Comparison of ENCODE assay signal across 31 cellular contexts in genomic region chr9:93902051-93902779, GRCh38. TPM values are rescaled to one million over a fixed set of nuclear protein-coding genes. Genes with fewer than 3 reads are reported as not detected.
A peak's percentile ranks its signal among the peaks of the same experiment; 100 is the strongest.
DNase-seq lines count a peak whose midpoint lies in the region; ATAC-seq, FAIRE-seq and TF ChIP-seq lines count a peak whose summit lies in the region.
"Had no signal": no experiment of that assay in that cellular context is flagged by ENCODE, and none has a peak within 500 bp of the region (broad histone marks: within the 10 kb centered on the region; RNA-seq: fewer than 3 reads in every experiment).

No MANE protein-coding gene starts in this region.

- no peak for FAIRE-seq in GM19239 (lab: Jason Lieb, UNC)
- FAIRE-seq: D721Med, endometrium, H54, kidney, small intestine had no signal

- peaks cover 9% of the 10 kb centered on the region for H3K9me3 Mint-ChIP-seq in WTC11
- peaks cover 5% of the 10 kb centered on the region for H3K9me3 Mint-ChIP-seq in type B pancreatic cell
- H3K9me3 Mint-ChIP-seq: CD4-positive, alpha-beta memory T cell; dendritic cell treated with granulocyte-macrophage colony-stimulating factor and Interleukin-4, amounts not matched to agents 40 ng/mL and 50 ng/mL, for 4 days had no signal

- no peaks in the 10 kb centered on the region for H3K79me2 ChIP-seq in osteoblast (ENCODE audit: insufficient read depth, low read length)

- CTCF ChIA-PET in WTC11 (lab: Charles Lee), result no interaction called here

- no peak for ATAC-seq in WTC11
- ATAC-seq: activated CD8-positive, alpha-beta T cell treated with anti-CD3 and anti-CD28 coated beads, Interleukin-2, amount 10 ng/mL, durations not matched to agents 7 days and 5 days; heart left ventricle had no signal

- no peak for TF ChIP-seq CTCF in WTC11 (IDR thresholded peaks at IDR 0.05)
- TF ChIP-seq CTCF in osteoblast (IDR thresholded peaks at IDR 0.05; ENCODE audit: extremely low read depth, low read depth, low read length), result no peak
- no peak for TF ChIP-seq CTCF in type B pancreatic cell (conservative IDR thresholded peaks at IDR 0.05)

- no peak overlapping the region for H3K4me3 ChIP-seq in osteoblast (ENCODE audit: insufficient read depth, low read length)
- H3K4me3 ChIP-seq: heart left ventricle, SK-N-MC, uterus had no signal

- POLR2A ChIA-PET in WTC11 (lab: Charles Lee), result no interaction called here

- H3K36me3 Mint-ChIP-seq in WTC11 (peaks cover 3% of the 10 kb centered on the region; the same call in 1 of the 2 replicates), type B pancreatic cell (no peaks in the 10 kb centered on the region)
- H3K36me3 Mint-ChIP-seq: CD4-positive, alpha-beta memory T cell had no signal

- no peak overlapping the region for H2AFZ ChIP-seq in osteoblast (ENCODE audit: low read length)

- no peak overlapping the region for H3K4me2 ChIP-seq in osteoblast (ENCODE audit: insufficient read depth, low read length)

- H3K27ac Mint-ChIP-seq in WTC11 (no peak overlapping the region), type B pancreatic cell (no peak overlapping the region)
- H3K27ac Mint-ChIP-seq: activated CD8-positive, alpha-beta T cell treated with anti-CD3 and anti-CD28 coated beads, Interleukin-2, amount 10 ng/mL, durations not matched to agents 7 days and 5 days; CD4-positive, alpha-beta memory T cell; dendritic cell treated with granulocyte-macrophage colony-stimulating factor and Interleukin-4, amounts not matched to agents 40 ng/mL and 50 ng/mL, for 4 days had no signal

- H3K4me1 Mint-ChIP-seq in WTC11, result no peaks in the 10 kb centered on the region
- peaks cover 15% of the 10 kb centered on the region for H3K4me1 Mint-ChIP-seq in type B pancreatic cell (ENCODE audit: unreplicated experiment)

- H3K27me3 Mint-ChIP-seq in WTC11 (ENCODE audit: low read depth), result no peaks in the 10 kb centered on the region
- H3K27me3 Mint-ChIP-seq in type B pancreatic cell, result peaks cover 14% of the 10 kb centered on the region

- peak; percentile 36 for DNase-seq in activated effector memory CD4-positive, alpha-beta T cell treated with anti-CD3 and anti-CD28 coated beads, Interleukin-2, amount 50 U/mL, for 16 hours
- DNase-seq in activated effector memory CD4-positive, alpha-beta T cell treated with Interleukin-2 at 50 U/mL for 16 hours, result no peak
- DNase-seq in WTC11 (ENCODE audit: low spot score) (peak; percentile 5), osteoblast (ENCODE audit: insufficient read length, low spot score, missing footprints) (peak; percentile 78), type B pancreatic cell (ENCODE audit: extremely low spot score, unreplicated experiment) (peak; percentile 50), T-helper 1 cell (no peak), GM19239 (ENCODE audit: insufficient read length, low spot score) (no peak)
- no peak for DNase-seq in effector CD8-positive, alpha-beta T cell (lab: John Stamatoyannopoulos, UW)
- DNase-seq: activated CD8-positive, alpha-beta T cell treated with anti-CD3 and anti-CD28 coated beads, Interleukin-2, amount 10 ng/mL, durations not matched to agents 7 days and 5 days; activated naive CD4-positive, alpha-beta T cell; activated T-cell treated with anti-CD3 and anti-CD28 coated beads, Interleukin-2, amount 50 U/mL, for 1 hour; AML-193; CD4-positive, alpha-beta memory T cell; central memory CD4-positive, alpha-beta T cell; foreskin melanocyte; kidney; NCI-H2107; NCI-H446; small intestine; stimulated activated naive CD4-positive, alpha-beta T cell had no signal

- H3K36me3 ChIP-seq in osteoblast (ENCODE audit: insufficient read depth, low read length), result no peaks in the 10 kb centered on the region
- H3K36me3 ChIP-seq: heart left ventricle, uterus had no signal

- no peak overlapping the region for H3K27ac ChIP-seq in osteoblast (ENCODE audit: low read depth, low read length)
- H3K27ac ChIP-seq: heart left ventricle, RWPE1, SK-N-MC, uterus had no signal

- no peak overlapping the region for H3K4me3 Mint-ChIP-seq in WTC11
- no peak overlapping the region for H3K4me3 Mint-ChIP-seq in type B pancreatic cell
- H3K4me3 Mint-ChIP-seq: activated CD8-positive, alpha-beta T cell treated with anti-CD3 and anti-CD28 coated beads, Interleukin-2, amount 10 ng/mL, durations not matched to agents 7 days and 5 days; CD4-positive, alpha-beta memory T cell; dendritic cell treated with granulocyte-macrophage colony-stimulating factor and Interleukin-4, amounts not matched to agents 40 ng/mL and 50 ng/mL, for 4 days had no signal

- no peaks in the 10 kb centered on the region for H4K20me1 ChIP-seq in osteoblast (ENCODE audit: insufficient read depth, low read length)

- no peaks in the 10 kb centered on the region for H3K9me3 ChIP-seq in osteoblast (ENCODE audit: low read depth, low read length)
- H3K9me3 ChIP-seq: uterus had no signal

- no peaks in the 10 kb centered on the region for H3K4me1 ChIP-seq in osteoblast (ENCODE audit: insufficient read depth, low read length)
- H3K4me1 ChIP-seq: heart left ventricle, uterus had no signal

- no peaks in the 10 kb centered on the region for H3K27me3 ChIP-seq in osteoblast (ENCODE audit: insufficient read depth, low read length)
- H3K27me3 ChIP-seq: uterus had no signal

TF ChIP-seq in WTC11, 78 proteins besides CTCF, POLR2A, EP300 and RAD21 (continues in another document):
- TF ChIP-seq ZNF671 (CRISPR knock-in tag; IDR thresholded peaks at IDR 0.05) (no peak), NFATC4 (CRISPR knock-in tag; IDR thresholded peaks at IDR 0.05) (no peak), ZNF396 (CRISPR knock-in tag; IDR thresholded peaks at IDR 0.05; ENCODE audit: borderline replicate concordance) (no peak), ZSCAN18 (CRISPR knock-in tag; IDR thresholded peaks at IDR 0.05) (no peak), E2F1 (CRISPR knock-in tag; IDR thresholded peaks at IDR 0.05) (no peak), ZNF317 (CRISPR knock-in tag; IDR thresholded peaks at IDR 0.05; ENCODE audit: borderline replicate concordance, low read depth) (no peak), RELA (CRISPR knock-in tag; IDR thresholded peaks at IDR 0.05; ENCODE audit: borderline replicate concordance) (no peak), HMGXB4 (CRISPR knock-in tag; IDR thresholded peaks at IDR 0.05) (no peak), FOXP4 (CRISPR knock-in tag; IDR thresholded peaks at IDR 0.05) (no peak)

RNA-seq across cellular contexts. Expression of gene BARX1, which starts 52.9 kb away (rescaled TPM):
- total RNA-seq in WTC11 (2021) (8.9 to 10.6 TPM (median 9.0 TPM) in 3 replicates), osteoblast (8.5 and 15.6 TPM in 2 replicates), type B pancreatic cell (ENCODE audit: low replicate concordance) (0.71 and 11.8 TPM in 2 replicates)
- total RNA-seq: CD4-positive, alpha-beta memory T cell; heart left ventricle; HT-29; kidney; liver; T-helper 1 cell treated with Interleukin-12 subunit alpha and Interleukin-12 subunit beta and Interleukin-4 antibody, amounts not matched to agents 30 ng/mL and 1 ng/mL, for 36 hours had no signal

Comparison
In these comparisons a context has a peak if more than half of its experiments do, and no peak if none do; other contexts are left out.
1. DNase-seq: peak in activated effector memory CD4-positive, alpha-beta T cell treated with anti-CD3 and anti-CD28 coated beads, Interleukin-2, amount 50 U/mL, for 16 hours (single experiment), WTC11 (single experiment), osteoblast (single experiment) and type B pancreatic cell (single experiment); none in activated effector memory CD4-positive, alpha-beta T cell treated with Interleukin-2 at 50 U/mL for 16 hours (single experiment), effector CD8-positive, alpha-beta T cell (single experiment), T-helper 1 cell (0 of 5) and GM19239 (single experiment).